In the genomic region with DNA sequence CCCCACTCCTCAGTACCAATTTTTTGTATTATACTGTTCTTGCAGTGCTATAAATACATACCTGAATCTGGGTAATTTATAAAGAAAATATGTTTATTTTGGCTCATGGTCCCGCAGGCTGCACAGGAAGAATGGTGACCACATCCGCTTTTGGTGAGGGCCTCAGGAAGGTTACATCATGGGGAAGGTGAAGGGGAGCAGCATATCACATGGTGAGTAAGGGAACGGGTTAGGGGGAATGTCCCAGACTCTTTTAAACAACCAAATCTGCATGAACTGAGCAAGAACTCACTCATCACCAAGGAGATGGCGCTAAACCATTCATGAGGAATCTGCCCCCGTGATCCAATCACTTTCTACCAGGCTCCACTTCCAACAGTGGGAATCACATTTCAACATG, we compare ENCODE assay signal across 9 cellular contexts. TPM values are rescaled to one million over a fixed set of nuclear protein-coding genes. Genes with fewer than 3 reads are reported as not detected.
A peak's percentile ranks its signal among the peaks of the same experiment; 100 is the strongest.
DNase-seq lines count a peak whose midpoint lies in the region; ATAC-seq and TF ChIP-seq lines count a peak whose summit lies in the region.
"Had no signal": no experiment of that assay in that cellular context is flagged by ENCODE, and none has a peak within 500 bp of the region (broad histone marks: within the 10 kb centered on the region; RNA-seq: fewer than 3 reads in every experiment).

No MANE protein-coding gene starts in this region.

- no peaks in the 10 kb centered on the region for H3K27me3 ChIP-seq in ascending aorta
- no peaks in the 10 kb centered on the region for H3K27me3 ChIP-seq in psoas muscle (ENCODE audit: insufficient read depth in 3 of 3, low read length in 2 of 3)
- H3K27me3 ChIP-seq: esophagus squamous epithelium had no signal

- peaks cover 36 to 79% (median 61%) of the 10 kb centered on the region in 4 donors for H3K4me1 Mint-ChIP-seq in naive thymus-derived CD8-positive, alpha-beta T cell

- peaks cover 4 to 38% of the 10 kb centered on the region in 2 donors for H3K9me3 Mint-ChIP-seq in activated naive CD4-positive, alpha-beta T cell treated with anti-CD3 and anti-CD28 coated beads, Interleukin-2, amount 50 U/mL, for 72 hours
- H3K9me3 Mint-ChIP-seq in naive thymus-derived CD8-positive, alpha-beta T cell: peaks cover 0 to 22% (median 6%) of the 10 kb centered on the region in 9 donors

- H3K27ac Mint-ChIP-seq in activated naive CD4-positive, alpha-beta T cell treated with anti-CD3 and anti-CD28 coated beads, Interleukin-2, amount 50 U/mL, for 72 hours: peak overlapping the region in 1 of 2 donors; percentile 39
- H3K27ac Mint-ChIP-seq in naive thymus-derived CD8-positive, alpha-beta T cell: peak overlapping the region in 3 of 10 donors; percentile 38 to 70 (median 41)

- H3K9me3 ChIP-seq in ascending aorta (peaks cover 0 to 6% of the 10 kb centered on the region in 2 donors), psoas muscle (no peaks in the 10 kb centered on the region)
- H3K9me3 ChIP-seq: esophagus squamous epithelium had no signal

- no peaks in the 10 kb centered on the region for H3K4me1 ChIP-seq in ascending aorta
- H3K4me1 ChIP-seq in psoas muscle: peaks cover 3% of the 10 kb centered on the region
- H3K4me1 ChIP-seq: esophagus squamous epithelium, left ventricle myocardium inferior had no signal

- DNase-seq in GM10248 (ENCODE audit: extremely low spot score) (peak; percentile 14), ascending aorta (ENCODE audit: low spot score in 2 of 2) (no peak), NCI-H748 treated with DMSO at 0.1 percent for 48 hours (lab: John Stamatoyannopoulos, UW) (no peak), psoas muscle (no peak)
- DNase-seq in Jurkat, Clone E6-1 (ENCODE audit: low read depth, low spot score): peak; percentile 26
- no peak for DNase-seq in activated naive CD4-positive, alpha-beta T cell treated with anti-CD3 and anti-CD28 coated beads, Interleukin-2, amount 50 U/mL, for 72 hours (ENCODE audit: low spot score in 2 of 2)
- DNase-seq in naive thymus-derived CD8-positive, alpha-beta T cell: no peak
- DNase-seq: esophagus squamous epithelium, left ventricle myocardium inferior had no signal

- peak; percentile 46 to 96 for ATAC-seq in activated naive CD4-positive, alpha-beta T cell treated with anti-CD3 and anti-CD28 coated beads, Interleukin-2, amount 50 U/mL, for 72 hours
- ATAC-seq in naive thymus-derived CD8-positive, alpha-beta T cell: peak in 1 of 2 donors; percentile 20
- ATAC-seq in psoas muscle: no peak

- POLR2A ChIA-PET in GM10248 (lab: Yijun Ruan, JAX): no interaction called here
- POLR2A ChIA-PET in naive thymus-derived CD8-positive, alpha-beta T cell (lab: Charles Lee): no interaction called here

- CTCF ChIA-PET in GM10248 (lab: Yijun Ruan, JAX): interaction anchor here (1.8 kb wide), 1 partner anchor 9 kb away, joined by 4 read pairs; no protein-coding TSS in a partner anchor

- peaks cover 0 to 4% of the 10 kb centered on the region in 2 donors for H3K36me3 ChIP-seq in ascending aorta
- no peaks in the 10 kb centered on the region for H3K36me3 ChIP-seq in psoas muscle (ENCODE audit: insufficient read depth in 1 of 2, low read depth in 1 of 2)
- H3K36me3 ChIP-seq: esophagus squamous epithelium, left ventricle myocardium inferior had no signal

- no peaks in the 10 kb centered on the region for H3K27me3 Mint-ChIP-seq in naive thymus-derived CD8-positive, alpha-beta T cell

- H3K4me3 Mint-ChIP-seq in naive thymus-derived CD8-positive, alpha-beta T cell: peak overlapping the region in 6 of 10 donors; percentile 4 to 62 (median 16)

- intact Hi-C loops in ascending aorta (cut with DNase I) (no loop called here), psoas muscle (cut with DNase I) (no loop called here)

- no peak overlapping the region for H3K4me3 ChIP-seq in Jurkat, Clone E6-1 (ENCODE audit: low read length)
- H3K4me3 ChIP-seq in ascending aorta (no peak overlapping the region), psoas muscle (no peak overlapping the region)
- H3K4me3 ChIP-seq: esophagus squamous epithelium, left ventricle myocardium inferior had no signal

- no peak overlapping the region for H3K27ac ChIP-seq in ascending aorta
- no peak overlapping the region for H3K27ac ChIP-seq in psoas muscle
- H3K27ac ChIP-seq: esophagus squamous epithelium, left ventricle myocardium inferior had no signal

- WGBS in psoas muscle, 3 donors: 91 to 93% (median 92%) methylated on average over 5 of the region's 5 CpGs

- TF ChIP-seq CTCF in GM10248 (IDR thresholded peaks at IDR 0.05; ENCODE audit: control extremely low read depth, extremely low read depth, low read depth, missing control alignments) (no peak), ascending aorta (IDR thresholded peaks at IDR 0.05) (no peak), psoas muscle (IDR thresholded peaks at IDR 0.05) (no peak)

- peaks cover 17 to 56% of the 10 kb centered on the region in 2 donors for H3K36me3 Mint-ChIP-seq in activated naive CD4-positive, alpha-beta T cell treated with anti-CD3 and anti-CD28 coated beads, Interleukin-2, amount 50 U/mL, for 72 hours
- H3K36me3 Mint-ChIP-seq in naive thymus-derived CD8-positive, alpha-beta T cell: peaks cover 32 to 46% (median 46%) of the 10 kb centered on the region in 3 donors

RNA-seq across cellular contexts. Expression of a gene that starts 40.0 kb away (rescaled TPM):
- 20.7 TPM for polyA plus RNA-seq in Jurkat, Clone E6-1 (2012; ENCODE audit: insufficient read depth, insufficient read length)
- total RNA-seq in activated naive CD4-positive, alpha-beta T cell treated with anti-CD3 and anti-CD28 coated beads, Interleukin-2, amount 50 U/mL, for 72 hours: 10 to 100 TPM; 69.7 to 74.0 TPM
- total RNA-seq in naive thymus-derived CD8-positive, alpha-beta T cell: 100 to 1,000 TPM; 105 to 114 TPM
- 100 to 1,000 TPM; 103 to 143 (median 130) TPM for polyA plus RNA-seq in naive thymus-derived CD8-positive, alpha-beta T cell
- 18.6 TPM for total RNA-seq in ascending aorta
- 10 to 100 TPM; 39.5 to 64.3 (median 55.4) TPM for total RNA-seq in psoas muscle
- 10 to 100 TPM in 2 of 3 donors, 1 to 10 TPM in 1; 9.2 to 20.2 (median 18.4) TPM for polyA plus RNA-seq in psoas muscle

Comparison
In these comparisons a context has a peak if more than half of its experiments do, and no peak if none do; other contexts are left out.
1. DNase-seq: peak in GM10248 (single experiment) and Jurkat, Clone E6-1 (single experiment); none in activated naive CD4-positive, alpha-beta T cell treated with anti-CD3 and anti-CD28 coated beads, Interleukin-2, amount 50 U/mL, for 72 hours (0 of 2), naive thymus-derived CD8-positive, alpha-beta T cell (0 of 10), ascending aorta (0 of 2), NCI-H748 treated with DMSO at 0.1 percent for 48 hours (single experiment) and psoas muscle (0 of 2).
2. ATAC-seq: peak in activated naive CD4-positive, alpha-beta T cell treated with anti-CD3 and anti-CD28 coated beads, Interleukin-2, amount 50 U/mL, for 72 hours (2 of 2); none in psoas muscle (0 of 4).